In the genomic region with DNA sequence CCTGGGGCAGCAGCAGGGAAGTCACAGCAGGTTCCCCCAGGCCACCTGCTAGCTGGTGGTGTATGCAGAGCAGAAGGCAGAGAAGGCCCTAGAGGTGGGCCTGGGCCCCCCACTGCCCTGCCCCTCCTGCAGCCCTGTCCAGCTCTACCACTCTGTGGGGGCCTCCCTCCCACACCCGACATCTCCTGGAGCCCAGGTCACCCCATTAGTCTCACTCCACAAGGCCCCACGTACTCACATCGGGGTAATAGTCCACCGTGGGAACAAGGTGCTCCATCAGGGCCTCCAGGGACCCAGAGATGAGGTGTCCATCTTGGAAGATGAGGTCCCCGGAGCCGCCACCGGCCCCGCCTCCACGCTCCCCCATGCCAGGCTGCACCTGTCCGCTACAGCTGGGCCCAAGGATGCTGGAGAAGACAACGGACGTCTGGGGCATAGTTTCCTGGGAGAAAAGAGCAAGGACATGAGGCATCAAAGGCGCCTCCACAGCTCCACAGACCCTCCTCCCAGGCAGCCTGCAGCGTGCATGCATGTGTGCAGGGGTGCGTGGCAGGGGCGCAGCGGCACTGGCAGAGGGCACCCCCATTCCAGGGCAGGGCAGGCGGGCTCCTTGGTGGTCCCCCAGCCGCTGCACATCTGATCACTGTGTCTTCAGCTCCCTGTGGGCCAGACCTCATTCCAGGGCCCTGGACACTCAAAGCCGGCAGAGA, we compare ENCODE assay signal across 15 cellular contexts.
DNase-seq lines count a peak whose midpoint lies in the region; ATAC-seq, FAIRE-seq and TF ChIP-seq lines count a peak whose summit lies in the region.
"Had no signal": no experiment of that assay in that cellular context is flagged by ENCODE, and none has a peak within 500 bp of the region (broad histone marks: within the 10 kb centered on the region; RNA-seq: fewer than 3 reads in every experiment).

No MANE protein-coding gene starts in this region.

- DNase-seq in cardiac septum (ENCODE audit: low spot score) (peak; percentile 76), right atrium auricular region (ENCODE audit: low spot score) (no peak), ascending aorta (ENCODE audit: low spot score in 2 of 2) (peak; percentile 4 to 57), neural progenitor cell (ENCODE audit: low spot score) (no peak), upper lobe of right lung (peak; percentile 56), GM19239 (ENCODE audit: insufficient read length, low spot score) (no peak), SKM-1 (lab: John Stamatoyannopoulos, UW; ENCODE audit: unreplicated experiment) (no peak)
- DNase-seq: NCI-H2081 treated with DMSO at 0.1 percent for 48 hours had no signal

- ATAC-seq in upper lobe of right lung, result no peak
- no peak for ATAC-seq in GM19023 (IDR thresholded peaks at IDR 0.05; ENCODE audit: unreplicated experiment)

- no peak overlapping the region for H3K9ac ChIP-seq in neural progenitor cell

- H3K27ac Mint-ChIP-seq in neural progenitor cell, result peak overlapping the region; percentile 60
- H3K27ac Mint-ChIP-seq: dendritic cell treated with granulocyte-macrophage colony-stimulating factor and Interleukin-4, amounts not matched to agents 40 ng/mL and 50 ng/mL, for 4 days had no signal

- H3K79me2 ChIP-seq in neural progenitor cell (ENCODE audit: low read depth), result no peaks in the 10 kb centered on the region

- H4K20me1 ChIP-seq in neural progenitor cell (ENCODE audit: low read depth), result peaks cover 7% of the 10 kb centered on the region

- no peaks in the 10 kb centered on the region for H3K27me3 ChIP-seq in right atrium auricular region
- no peaks in the 10 kb centered on the region for H3K27me3 ChIP-seq in ascending aorta
- no peaks in the 10 kb centered on the region for H3K27me3 ChIP-seq in neural progenitor cell
- H3K27me3 ChIP-seq in upper lobe of right lung, result no peaks in the 10 kb centered on the region
- H3K27me3 ChIP-seq: left lung had no signal

- H3K4me1 ChIP-seq in right atrium auricular region, result peaks cover 0 to 15% of the 10 kb centered on the region in 2 donors
- peaks cover 0 to 2% of the 10 kb centered on the region in 2 donors for H3K4me1 ChIP-seq in ascending aorta
- no peaks in the 10 kb centered on the region for H3K4me1 ChIP-seq in neural progenitor cell
- H3K4me1 ChIP-seq in upper lobe of right lung, result peaks cover 6% of the 10 kb centered on the region
- H3K4me1 ChIP-seq: HAP-1 had no signal

- H3K36me3 Mint-ChIP-seq in neural progenitor cell, result no peaks in the 10 kb centered on the region
- H3K36me3 Mint-ChIP-seq: naive B cell; stimulated activated effector memory CD8-positive, alpha-beta T cell treated with anti-CD3 and anti-CD28 coated beads, Interleukin-12 subunit alpha, Interleukin-12 subunit beta, amount 100 ng/mL, for 72 hours had no signal

- no peak overlapping the region for H3K4me3 Mint-ChIP-seq in neural progenitor cell
- H3K4me3 Mint-ChIP-seq: dendritic cell treated with granulocyte-macrophage colony-stimulating factor and Interleukin-4, amounts not matched to agents 40 ng/mL and 50 ng/mL, for 4 days; stimulated activated effector memory CD8-positive, alpha-beta T cell treated with anti-CD3 and anti-CD28 coated beads, Interleukin-12 subunit alpha, Interleukin-12 subunit beta, amount 100 ng/mL, for 72 hours had no signal

- H3K4me1 Mint-ChIP-seq in neural progenitor cell, result peaks cover 7% of the 10 kb centered on the region

- H3K27me3 Mint-ChIP-seq in neural progenitor cell (ENCODE audit: insufficient read depth, low read depth), result peaks cover 5% of the 10 kb centered on the region
- H3K27me3 Mint-ChIP-seq: dendritic cell treated with granulocyte-macrophage colony-stimulating factor and Interleukin-4, amounts not matched to agents 40 ng/mL and 50 ng/mL, for 4 days; naive B cell had no signal

- no peak for FAIRE-seq in GM19239 (lab: Jason Lieb, UNC)
- FAIRE-seq: RCC 7860 had no signal

- TF ChIP-seq CTCF in right atrium auricular region (IDR thresholded peaks at IDR 0.05), result no peak
- no peak for TF ChIP-seq CTCF in ascending aorta (IDR thresholded peaks at IDR 0.05)
- TF ChIP-seq CTCF in neural progenitor cell (IDR thresholded peaks at IDR 0.05), result no peak
- TF ChIP-seq CTCF in upper lobe of right lung (IDR thresholded peaks at IDR 0.05), result no peak

- H3K36me3 ChIP-seq in right atrium auricular region (no peaks in the 10 kb centered on the region), ascending aorta (no peaks in the 10 kb centered on the region), neural progenitor cell (no peaks in the 10 kb centered on the region), upper lobe of right lung (no peaks in the 10 kb centered on the region)
- H3K36me3 ChIP-seq: HAP-1, left lung had no signal

- H3K9me3 ChIP-seq in right atrium auricular region (no peaks in the 10 kb centered on the region), ascending aorta (no peaks in the 10 kb centered on the region), neural progenitor cell (ENCODE audit: low read depth) (no peaks in the 10 kb centered on the region), upper lobe of right lung (no peaks in the 10 kb centered on the region)
- H3K9me3 ChIP-seq: HAP-1, left lung had no signal

- intact Hi-C loops in cardiac septum (cut with DNase I), result no loop called here
- intact Hi-C loops in ascending aorta (cut with DNase I), result no loop called here
- intact Hi-C loops in upper lobe of right lung (cut with DNase I), result no loop called here

- H3K9me3 Mint-ChIP-seq in neural progenitor cell, result no peaks in the 10 kb centered on the region
- H3K9me3 Mint-ChIP-seq: dendritic cell treated with granulocyte-macrophage colony-stimulating factor and Interleukin-4, amounts not matched to agents 40 ng/mL and 50 ng/mL, for 4 days; naive B cell; stimulated activated effector memory CD8-positive, alpha-beta T cell treated with anti-CD3 and anti-CD28 coated beads, Interleukin-12 subunit alpha, Interleukin-12 subunit beta, amount 100 ng/mL, for 72 hours had no signal

- no peak overlapping the region for H3K27ac ChIP-seq in right atrium auricular region
- H3K27ac ChIP-seq in ascending aorta, result no peak overlapping the region
- H3K27ac ChIP-seq in neural progenitor cell, result no peak overlapping the region
- H3K27ac ChIP-seq in upper lobe of right lung, result no peak overlapping the region
- H3K27ac ChIP-seq: left lung had no signal

- H3K4me3 ChIP-seq in right atrium auricular region (no peak overlapping the region), ascending aorta (no peak overlapping the region), neural progenitor cell (no peak overlapping the region), upper lobe of right lung (no peak overlapping the region)
- H3K4me3 ChIP-seq: HAP-1, left lung had no signal

- peaks cover 22% of the 10 kb centered on the region for H3F3A ChIP-seq in neural progenitor cell (ENCODE audit: low read depth)

- no peak overlapping the region for H3K4me2 ChIP-seq in neural progenitor cell

- H2AFZ ChIP-seq in neural progenitor cell (replicated peaks), result no peak overlapping the region

Comparison
In these comparisons a context has a peak if more than half of its experiments do, and no peak if none do; other contexts are left out.
1. DNase-seq: peak in cardiac septum (single experiment), ascending aorta (2 of 2) and upper lobe of right lung (single experiment); none in right atrium auricular region (single experiment), neural progenitor cell (single experiment), GM19239 (single experiment) and SKM-1 (single experiment).